In the genomic region with DNA sequence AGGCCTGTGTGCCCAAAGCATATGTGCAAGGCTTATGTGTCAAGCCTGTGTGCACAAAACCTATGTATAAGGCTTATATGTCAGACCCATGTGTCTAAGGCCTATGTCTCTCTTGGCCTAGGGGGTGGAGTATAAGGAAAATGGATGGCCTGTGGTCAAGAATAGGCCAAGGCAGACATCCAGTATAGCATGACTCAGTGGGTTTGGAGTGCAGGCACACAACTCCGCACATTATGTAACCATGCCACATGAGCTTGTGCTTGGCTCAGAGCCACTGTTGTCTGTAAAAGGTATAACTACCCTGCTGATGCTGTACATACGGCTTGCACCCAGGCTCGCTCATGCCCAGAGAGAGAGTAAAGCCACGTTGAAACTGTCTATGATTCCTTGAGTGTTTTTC, we compare ENCODE assay signal across 19 cellular contexts.
A peak's percentile ranks its signal among the peaks of the same experiment; 100 is the strongest.
DNase-seq lines count a peak whose midpoint lies in the region; ATAC-seq and TF ChIP-seq lines count a peak whose summit lies in the region.
"Had no signal": no experiment of that assay in that cellular context is flagged by ENCODE, and none has a peak within 500 bp of the region (broad histone marks: within the 10 kb centered on the region; RNA-seq: fewer than 3 reads in every experiment).

No MANE protein-coding gene starts in this region.

- H3K4me3 ChIP-seq in choroid plexus epithelial cell (ENCODE audit: low read depth, low read length): no peak overlapping the region
- no peak overlapping the region for H3K4me3 ChIP-seq in CD4-positive, alpha-beta memory T cell (ENCODE audit: low read length in 2 of 2)
- H3K4me3 ChIP-seq: ascending aorta, BLaER1, ovary, tibial nerve had no signal

- intact Hi-C loops in CD4-positive, alpha-beta memory T cell (cut with micrococcal nuclease): no loop called here
- intact Hi-C loops in natural killer cell (cut with micrococcal nuclease): no loop called here

- no peaks in the 10 kb centered on the region for H3K4me1 Mint-ChIP-seq in stimulated activated effector memory CD8-positive, alpha-beta T cell treated with anti-CD3 and anti-CD28 coated beads, Interleukin-12 subunit alpha, Interleukin-12 subunit beta, amount 100 ng/mL, for 72 hours
- no peaks in the 10 kb centered on the region for H3K4me1 Mint-ChIP-seq in CD4-positive, alpha-beta memory T cell
- H3K4me1 Mint-ChIP-seq in natural killer cell: no peaks in the 10 kb centered on the region
- H3K4me1 Mint-ChIP-seq: activated CD8-positive, alpha-beta memory T cell treated with anti-CD3 and anti-CD28 coated beads, Interleukin-2, amount 10 ng/mL, durations not matched to agents 7 days and 5 days had no signal

- peak; percentile 8 for ATAC-seq in stimulated activated effector memory CD8-positive, alpha-beta T cell treated with anti-CD3 and anti-CD28 coated beads, Interleukin-12 subunit alpha, Interleukin-12 subunit beta, amount 100 ng/mL, for 72 hours
- no peak for ATAC-seq in natural killer cell
- ATAC-seq: activated CD8-positive, alpha-beta memory T cell treated with anti-CD3 and anti-CD28 coated beads, Interleukin-2, amount 10 ng/mL, durations not matched to agents 7 days and 5 days had no signal

- no peak overlapping the region for H3K4me3 Mint-ChIP-seq in stimulated activated effector memory CD8-positive, alpha-beta T cell treated with anti-CD3 and anti-CD28 coated beads, Interleukin-12 subunit alpha, Interleukin-12 subunit beta, amount 100 ng/mL, for 72 hours
- H3K4me3 Mint-ChIP-seq in CD4-positive, alpha-beta memory T cell: no peak overlapping the region
- H3K4me3 Mint-ChIP-seq in natural killer cell: no peak overlapping the region
- H3K4me3 Mint-ChIP-seq: activated CD8-positive, alpha-beta memory T cell treated with anti-CD3 and anti-CD28 coated beads, Interleukin-2, amount 10 ng/mL, durations not matched to agents 7 days and 5 days had no signal

- no peaks in the 10 kb centered on the region for H3K4me1 ChIP-seq in CD4-positive, alpha-beta memory T cell (ENCODE audit: insufficient read depth, low read length)
- H3K4me1 ChIP-seq: ascending aorta, BLaER1, tibial nerve had no signal

- H3K27me3 Mint-ChIP-seq in CD4-positive, alpha-beta memory T cell: no peaks in the 10 kb centered on the region
- no peaks in the 10 kb centered on the region for H3K27me3 Mint-ChIP-seq in natural killer cell (ENCODE audit: low read depth in 2 of 2)
- H3K27me3 Mint-ChIP-seq: activated CD8-positive, alpha-beta memory T cell treated with anti-CD3 and anti-CD28 coated beads, Interleukin-2, amount 10 ng/mL, durations not matched to agents 7 days and 5 days had no signal

- no peaks in the 10 kb centered on the region for H3K27me3 ChIP-seq in CD4-positive, alpha-beta memory T cell (ENCODE audit: insufficient read depth, low read length)
- H3K27me3 ChIP-seq: ascending aorta, BLaER1, ovary, tibial nerve had no signal

- no peaks in the 10 kb centered on the region for H3K36me3 Mint-ChIP-seq in stimulated activated effector memory CD8-positive, alpha-beta T cell treated with anti-CD3 and anti-CD28 coated beads, Interleukin-12 subunit alpha, Interleukin-12 subunit beta, amount 100 ng/mL, for 72 hours
- no peaks in the 10 kb centered on the region for H3K36me3 Mint-ChIP-seq in CD4-positive, alpha-beta memory T cell
- H3K36me3 Mint-ChIP-seq in natural killer cell: no peaks in the 10 kb centered on the region
- H3K36me3 Mint-ChIP-seq: activated CD8-positive, alpha-beta memory T cell treated with anti-CD3 and anti-CD28 coated beads, Interleukin-2, amount 10 ng/mL, durations not matched to agents 7 days and 5 days had no signal

- no peak for TF ChIP-seq CTCF in choroid plexus epithelial cell (conservative IDR thresholded peaks at IDR 0.05; ENCODE audit: low read depth, low read length)
- no peak for TF ChIP-seq CTCF in natural killer cell (IDR thresholded peaks at IDR 0.05)

- peak; percentile 34 for DNase-seq in HCEC 1CT
- DNase-seq in RPMI7951 (ENCODE audit: low read depth): peak; percentile 90
- peak; percentile 93 for DNase-seq in choroid plexus epithelial cell (ENCODE audit: low read depth)
- DNase-seq in stimulated activated effector memory CD8-positive, alpha-beta T cell treated with anti-CD3 and anti-CD28 coated beads, Interleukin-12 subunit alpha, Interleukin-12 subunit beta, amount 100 ng/mL, for 72 hours (ENCODE audit: low spot score in 2 of 2): no peak
- DNase-seq in CD4-positive, alpha-beta memory T cell: no peak
- no peak for DNase-seq in natural killer cell
- DNase-seq in cerebellar nuclear complex (lab: John Stamatoyannopoulos, UW): no peak
- DNase-seq in activated gamma-delta T cell treated with Interleukin-2 at 50 U/mL for 16 hours: no peak
- DNase-seq: activated CD4-positive, alpha-beta T cell treated with anti-CD3 and anti-CD28 coated beads for 1 hour; activated CD8-positive, alpha-beta memory T cell treated with anti-CD3 and anti-CD28 coated beads, Interleukin-2, amount 10 ng/mL, durations not matched to agents 7 days and 5 days; activated gamma-delta T cell; DMS 273 treated with DMSO at 0.1 percent for 48 hours; KBM-7; NCI-H345; ovary; SHP77 treated with DMSO at 0.1 percent for 48 hours had no signal

- H3K27ac ChIP-seq in CD4-positive, alpha-beta memory T cell (ENCODE audit: low read depth, low read length): no peak overlapping the region
- H3K27ac ChIP-seq: ascending aorta, BLaER1, ovary, tibial nerve had no signal

- H3K9me3 Mint-ChIP-seq in stimulated activated effector memory CD8-positive, alpha-beta T cell treated with anti-CD3 and anti-CD28 coated beads, Interleukin-12 subunit alpha, Interleukin-12 subunit beta, amount 100 ng/mL, for 72 hours: peaks cover 3% of the 10 kb centered on the region
- H3K9me3 Mint-ChIP-seq in CD4-positive, alpha-beta memory T cell: peaks cover 5 to 34% (median 15%) of the 10 kb centered on the region in 8 donors
- peaks cover 5% of the 10 kb centered on the region in 2 donors for H3K9me3 Mint-ChIP-seq in natural killer cell

- no peak overlapping the region for H3K27ac Mint-ChIP-seq in stimulated activated effector memory CD8-positive, alpha-beta T cell treated with anti-CD3 and anti-CD28 coated beads, Interleukin-12 subunit alpha, Interleukin-12 subunit beta, amount 100 ng/mL, for 72 hours
- H3K27ac Mint-ChIP-seq in CD4-positive, alpha-beta memory T cell: no peak overlapping the region
- H3K27ac Mint-ChIP-seq in natural killer cell: no peak overlapping the region
- H3K27ac Mint-ChIP-seq: activated CD8-positive, alpha-beta memory T cell treated with anti-CD3 and anti-CD28 coated beads, Interleukin-2, amount 10 ng/mL, durations not matched to agents 7 days and 5 days had no signal

- POLR2A ChIA-PET in CD4-positive, alpha-beta memory T cell (lab: Charles Lee; ENCODE audit: partially characterized antibody): no interaction called here

- no peaks in the 10 kb centered on the region for H3K9me3 ChIP-seq in CD4-positive, alpha-beta memory T cell (ENCODE audit: control insufficient read depth in 1 of 2, low read length in 2 of 2)
- H3K9me3 ChIP-seq: ascending aorta, ovary, tibial nerve had no signal

- no peaks in the 10 kb centered on the region for H3K36me3 ChIP-seq in CD4-positive, alpha-beta memory T cell (ENCODE audit: insufficient read depth, low read length)
- H3K36me3 ChIP-seq: ascending aorta, BLaER1, ovary, tibial nerve had no signal

- CTCF ChIA-PET in CD4-positive, alpha-beta memory T cell (lab: Charles Lee; ENCODE audit: partially characterized antibody): no interaction called here

Comparison
In these comparisons a context has a peak if more than half of its experiments do, and no peak if none do; other contexts are left out.
1. DNase-seq: peak in HCEC 1CT (single experiment), RPMI7951 (single experiment) and choroid plexus epithelial cell (single experiment); none in stimulated activated effector memory CD8-positive, alpha-beta T cell treated with anti-CD3 and anti-CD28 coated beads, Interleukin-12 subunit alpha, Interleukin-12 subunit beta, amount 100 ng/mL, for 72 hours (0 of 2), CD4-positive, alpha-beta memory T cell (0 of 5), natural killer cell (single experiment), cerebellar nuclear complex (0 of 2) and activated gamma-delta T cell treated with Interleukin-2 at 50 U/mL for 16 hours (single experiment).